Comparison of ENCODE assay signal across 9 cellular contexts in genomic region chr17:75875940-75876189, GRCh38. TPM values are rescaled to one million over a fixed set of nuclear protein-coding genes. Genes with fewer than 3 reads are reported as not detected.
DNase-seq lines count a peak whose midpoint lies in the region; ATAC-seq, FAIRE-seq and TF ChIP-seq lines count a peak whose summit lies in the region.
"Had no signal": no experiment of that assay in that cellular context is flagged by ENCODE, and none has a peak within 500 bp of the region (broad histone marks: within the 10 kb centered on the region; RNA-seq: fewer than 3 reads in every experiment).

No MANE protein-coding gene starts in this region.

- peaks cover 20 to 31% (median 23%) of the 10 kb centered on the region in 3 donors for H3K4me1 Mint-ChIP-seq in naive B cell

- H3K4me3 ChIP-seq in A549 (peak overlapping the region; percentile 85), body of pancreas (no peak overlapping the region)
- H3K4me3 ChIP-seq: neural progenitor cell had no signal

- H3K9me3 ChIP-seq in A549 (no peaks in the 10 kb centered on the region), KOPT-K1 (ENCODE audit: insufficient read depth, low read length, poor library complexity, severe bottlenecking) (no peaks in the 10 kb centered on the region), body of pancreas (no peaks in the 10 kb centered on the region)

- H3K36me3 Mint-ChIP-seq in naive B cell, result no peaks in the 10 kb centered on the region
- H3K36me3 Mint-ChIP-seq: neural progenitor cell had no signal

- H3K4me3 Mint-ChIP-seq in naive B cell, result peak overlapping the region; percentile 76 to 92 (median 86)
- H3K4me3 Mint-ChIP-seq: neural progenitor cell had no signal

- WGBS in A549 (ENCODE audit: missing lambda C conversion rate), result 27% methylated on average over 5 of the region's 5 CpGs
- WGBS in body of pancreas, 2 donors, result no CpG with 5 or more reads among the region's 5 CpGs

- TF ChIP-seq POLR2A in A549 (IDR thresholded peaks at IDR 0.05; ENCODE audit: low read length) (no peak; the same call in 1 of the 2 replicates), body of pancreas (IDR thresholded peaks at IDR 0.05) (no peak)

- CTCF ChIA-PET in A549 (lab: Yijun Ruan, JAX), result interaction anchor here (0.8 to 22.8 kb wide), 17 partner anchors 9 to 196 kb away, joined by 3 to 513 read pairs (median 5); partner anchors contain the start of genes GALK1, MRPL38, TRIM65 and WBP2

- TF ChIP-seq EP300 in A549 (IDR thresholded peaks at IDR 0.05), result no peak

- peaks cover 43% of the 10 kb centered on the region for H3K4me1 ChIP-seq in A549
- peaks cover 51% of the 10 kb centered on the region for H3K4me1 ChIP-seq in body of pancreas

- peak; percentile 2 to 4; a peak in 4 of 6 replicates for ATAC-seq in A549
- ATAC-seq in body of pancreas, result no peak
- no peak for ATAC-seq in naive B cell (ENCODE audit: low read depth in 2 of 2)
- ATAC-seq in HG03571 (IDR thresholded peaks at IDR 0.05; ENCODE audit: unreplicated experiment), result no peak
- no peak for ATAC-seq in GM21786 (IDR thresholded peaks at IDR 0.05; ENCODE audit: unreplicated experiment)

- POLR2A ChIA-PET in A549 (lab: Yijun Ruan, JAX), result interaction anchor here (0.6 to 4.9 kb wide), 5 partner anchors 20 to 104 kb away, joined by 5 to 52 read pairs (median 27); partner anchors contain the start of genes ACOX1, TEN1, TRIM65 and WBP2

- H3K36me3 ChIP-seq in KOPT-K1 (ENCODE audit: insufficient read depth, low read length) (no peaks in the 10 kb centered on the region), body of pancreas (replicated peaks in 1 of 2; ENCODE audit: insufficient read depth in 1 of 2, low read depth in 2 of 2) (no peaks in the 10 kb centered on the region)
- H3K36me3 ChIP-seq: neural progenitor cell had no signal

- H3K27me3 Mint-ChIP-seq in naive B cell, result peaks cover 0 to 31% (median 10%) of the 10 kb centered on the region in 3 donors

- no peaks in the 10 kb centered on the region for H3K9me3 Mint-ChIP-seq in naive B cell
- H3K9me3 Mint-ChIP-seq: neural progenitor cell had no signal

- TF ChIP-seq CTCF in A549 (IDR thresholded peaks at IDR 0.05), result no peak
- TF ChIP-seq CTCF in body of pancreas (IDR thresholded peaks at IDR 0.05), result no peak

- H3K27ac ChIP-seq in A549 (peak overlapping the region; percentile 92 to 94), KOPT-K1 (ENCODE audit: low read depth, low read length, poor library complexity, severe bottlenecking) (peak overlapping the region; percentile 75), body of pancreas (peak overlapping the region; percentile 93 to 99 (median 93))
- H3K27ac ChIP-seq: neural progenitor cell had no signal

- DNase-seq in A549 (ENCODE audit: low read depth in 1 of 2, low spot score in 1 of 2) (no peak), body of pancreas (peak in 1 of 4 donors; percentile 67), naive B cell (no peak), kidney tubule cell (ENCODE audit: low spot score) (no peak), NCI-H748 (lab: John Stamatoyannopoulos, UW; ENCODE audit: unreplicated experiment) (no peak)

- H3K4me2 ChIP-seq in A549, result peak overlapping the region; percentile 93
- H3K4me2 ChIP-seq: neural progenitor cell had no signal

- FAIRE-seq in A549 (lab: Jason Lieb, UNC), result no peak

- H3K27ac Mint-ChIP-seq in naive B cell, result peak overlapping the region in 3 of 6 donors; percentile 57 to 97 (median 63)
- H3K27ac Mint-ChIP-seq: neural progenitor cell had no signal

- intact Hi-C loops in body of pancreas (cut with DNase I), result no loop called here

- H3K27me3 ChIP-seq in body of pancreas, result no peaks in the 10 kb centered on the region

- no peak for TF ChIP-seq RAD21 in A549 (conservative IDR thresholded peaks at IDR 0.05 in 1 of 2, IDR thresholded peaks at IDR 0.05 in 1 of 2)

TF ChIP-seq in A549, 52 proteins besides CTCF, POLR2A, EP300 and RAD21 (continues in another document):
- TF ChIP-seq ZNF302 (CRISPR knock-in tag; IDR thresholded peaks at IDR 0.05) (no peak), TFCP2L1 (CRISPR knock-in tag; IDR thresholded peaks at IDR 0.05) (no peak), HOXB5 (CRISPR knock-in tag; IDR thresholded peaks at IDR 0.05) (no peak), RARB (CRISPR knock-in tag; IDR thresholded peaks at IDR 0.05) (no peak), SREBF2 (IDR thresholded peaks at IDR 0.05) (no peak), KDM5A (IDR thresholded peaks at IDR 0.05) (no peak), HOXA7 (CRISPR knock-in tag; IDR thresholded peaks at IDR 0.05) (no peak), ESRRA (IDR thresholded peaks at IDR 0.05; ENCODE audit: borderline replicate concordance, low read length) (no peak), CBX2 (IDR thresholded peaks at IDR 0.05; ENCODE audit: borderline replicate concordance, low read depth) (no peak), ZC3H11A (IDR thresholded peaks at IDR 0.05) (no peak), MYC (IDR thresholded peaks at IDR 0.05; ENCODE audit: borderline replicate concordance, low read length) (no peak)
- TF ChIP-seq, protein P1, sequence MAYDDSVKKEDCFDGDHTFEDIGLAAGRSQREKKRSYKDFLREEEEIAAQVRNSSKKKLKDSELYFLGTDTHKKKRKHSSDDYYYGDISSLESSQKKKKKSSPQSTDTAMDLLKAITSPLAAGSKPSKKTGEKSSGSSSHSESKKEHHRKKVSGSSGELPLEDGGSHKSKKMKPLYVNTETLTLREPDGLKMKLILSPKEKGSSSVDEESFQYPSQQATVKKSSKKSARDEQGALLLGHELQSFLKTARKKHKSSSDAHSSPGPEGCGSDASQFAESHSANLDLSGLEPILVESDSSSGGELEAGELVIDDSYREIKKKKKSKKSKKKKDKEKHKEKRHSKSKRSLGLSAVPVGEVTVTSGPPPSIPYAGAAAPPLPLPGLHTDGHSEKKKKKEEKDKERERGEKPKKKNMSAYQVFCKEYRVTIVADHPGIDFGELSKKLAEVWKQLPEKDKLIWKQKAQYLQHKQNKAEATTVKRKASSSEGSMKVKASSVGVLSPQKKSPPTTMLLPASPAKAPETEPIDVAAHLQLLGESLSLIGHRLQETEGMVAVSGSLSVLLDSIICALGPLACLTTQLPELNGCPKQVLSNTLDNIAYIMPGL (CRISPR knock-in tag; IDR thresholded peaks at IDR 0.05; ENCODE audit: borderline replicate concordance), result no peak
- TF ChIP-seq, protein P2, sequence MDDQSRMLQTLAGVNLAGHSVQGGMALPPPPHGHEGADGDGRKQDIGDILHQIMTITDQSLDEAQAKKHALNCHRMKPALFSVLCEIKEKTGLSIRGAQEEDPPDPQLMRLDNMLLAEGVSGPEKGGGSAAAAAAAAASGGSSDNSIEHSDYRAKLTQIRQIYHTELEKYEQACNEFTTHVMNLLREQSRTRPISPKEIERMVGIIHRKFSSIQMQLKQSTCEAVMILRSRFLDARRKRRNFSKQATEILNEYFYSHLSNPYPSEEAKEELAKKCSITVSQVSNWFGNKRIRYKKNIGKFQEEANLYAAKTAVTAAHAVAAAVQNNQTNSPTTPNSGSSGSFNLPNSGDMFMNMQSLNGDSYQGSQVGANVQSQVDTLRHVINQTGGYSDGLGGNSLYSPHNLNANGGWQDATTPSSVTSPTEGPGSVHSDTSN (IDR thresholded peaks at IDR 0.05), result 0 out of 2 replicates have a peak, but pooled peaks have one; percentile 56

RNA-seq across cellular contexts. Expression of gene TRIM47, which starts 2.5 kb away (rescaled TPM):
- 19.6 and 26.7 TPM in 2 replicates for polyA plus RNA-seq in A549 (2011; rRNA removed)
- polyA plus RNA-seq in A549 (2012; cell fraction: cytosol; rRNA removed), result 50.0 and 67.2 TPM in 2 replicates
- polyA plus RNA-seq in A549 (2012; cell fraction: nucleus; rRNA removed), result 162 and 183 TPM in 2 replicates
- polyA plus RNA-seq in A549 (2017; fragmentation: RNase III; extraction: RNeasy Plus Mini Kit Qiagen cat#74134 plus additional on column Dnase treatment), result 45.3 to 54.7 TPM (median 46.6 TPM) in 3 replicates
- polyA minus RNA-seq in A549 (2011; rRNA and poly(A)+ RNA removed), result 31.2 and 34.8 TPM in 2 replicates
- total RNA-seq in body of pancreas, result 10 to 100 TPM; 39.6 to 41.8 TPM
- 1 to 10 TPM in 3 of 6 donors, under 1 TPM in 2, not detected in 1; 0.97 to 2.2 (median 1.7) TPM for polyA plus RNA-seq in naive B cell (ENCODE audit: low read depth in 6 of 6)

RNA-seq across cellular contexts. Expression of gene WBP2, which starts 20.7 kb away (rescaled TPM):
- polyA plus RNA-seq in A549 (2011; rRNA removed) (35.6 and 39.7 TPM in 2 replicates), A549 (2017; fragmentation: RNase III; extraction: RNeasy Plus Mini Kit Qiagen cat#74134 plus additional on column Dnase treatment) (111 to 131 TPM (median 116 TPM) in 3 replicates), naive B cell (ENCODE audit: low read depth in 6 of 6) (100 to 1,000 TPM in 2 of 6 donors, 10 to 100 TPM in 4; 73.4 to 134 (median 87.6) TPM)
- polyA plus RNA-seq in A549 (2012; cell fraction: cytosol; rRNA removed), result 26.6 and 35.4 TPM in 2 replicates
- polyA plus RNA-seq in A549 (2012; cell fraction: nucleus; rRNA removed), result 60.1 and 71.4 TPM in 2 replicates
- 31.8 and 40.3 TPM in 2 replicates for polyA minus RNA-seq in A549 (2011; rRNA and poly(A)+ RNA removed)
- 10 to 100 TPM; 44.2 to 49.5 TPM for total RNA-seq in body of pancreas

RNA-seq across cellular contexts. Expression of gene TRIM65, which starts 20.9 kb away (rescaled TPM):
- polyA plus RNA-seq in A549 (2011; rRNA removed), result 13.5 and 17.4 TPM in 2 replicates
- 17.8 and 28.0 TPM in 2 replicates for polyA plus RNA-seq in A549 (2012; cell fraction: cytosol; rRNA removed)
- 46.1 and 47.2 TPM in 2 replicates for polyA plus RNA-seq in A549 (2012; cell fraction: nucleus; rRNA removed)
- polyA plus RNA-seq in A549 (2017; fragmentation: RNase III; extraction: RNeasy Plus Mini Kit Qiagen cat#74134 plus additional on column Dnase treatment), result 26.2 to 30.2 TPM (median 30.1 TPM) in 3 replicates
- 12.7 and 16.0 TPM in 2 replicates for polyA minus RNA-seq in A549 (2011; rRNA and poly(A)+ RNA removed)
- total RNA-seq in body of pancreas, result 10 to 100 TPM; 12.5 to 21.0 TPM
- 10 to 100 TPM; 15.4 to 33.0 (median 23.4) TPM for polyA plus RNA-seq in naive B cell (ENCODE audit: low read depth in 6 of 6)

RNA-seq across cellular contexts. Expression of gene MRPL38, which starts 28.8 kb away (rescaled TPM):
- polyA plus RNA-seq in A549 (2011; rRNA removed) (43.4 and 53.5 TPM in 2 replicates), A549 (2017; fragmentation: RNase III; extraction: RNeasy Plus Mini Kit Qiagen cat#74134 plus additional on column Dnase treatment) (102 to 105 TPM (median 104 TPM) in 3 replicates), naive B cell (ENCODE audit: low read depth in 6 of 6) (10 to 100 TPM; 47.3 to 68.8 (median 59.7) TPM)
- polyA plus RNA-seq in A549 (2012; cell fraction: cytosol; rRNA removed), result 126 and 151 TPM in 2 replicates
- polyA plus RNA-seq in A549 (2012; cell fraction: nucleus; rRNA removed), result 315 and 362 TPM in 2 replicates
- 63.6 and 110 TPM in 2 replicates for polyA minus RNA-seq in A549 (2011; rRNA and poly(A)+ RNA removed)
- total RNA-seq in body of pancreas, result 10 to 100 TPM; 47.7 to 77.8 TPM

RNA-seq across cellular contexts. Expression of gene UNC13D, which starts 31.7 kb away (rescaled TPM):
- polyA plus RNA-seq in A549 (2011; rRNA removed) (0.97 and 1.6 TPM in 2 replicates), A549 (2017; fragmentation: RNase III; extraction: RNeasy Plus Mini Kit Qiagen cat#74134 plus additional on column Dnase treatment) (3.5 to 4.5 TPM (median 4.3 TPM) in 3 replicates), naive B cell (ENCODE audit: low read depth in 6 of 6) (10 to 100 TPM; 11.5 to 31.5 (median 20.5) TPM)
- polyA plus RNA-seq in A549 (2012; cell fraction: cytosol; rRNA removed), result 1.3 and 2.0 TPM in 2 replicates
- polyA plus RNA-seq in A549 (2012; cell fraction: nucleus; rRNA removed), result 6.1 and 10.5 TPM in 2 replicates
- polyA minus RNA-seq in A549 (2011; rRNA and poly(A)+ RNA removed), result 1.7 and 3.3 TPM in 2 replicates
- total RNA-seq in body of pancreas, result 10 to 100 TPM in 1 of 2 donors, 1 to 10 TPM in 1; 8.6 to 21.8 TPM

Comparison
In these comparisons a context has a peak if more than half of its experiments do, and no peak if none do; other contexts are left out.
1. ATAC-seq: peak in A549 (2 of 2); none in body of pancreas (single experiment), naive B cell (0 of 2), HG03571 (single experiment) and GM21786 (single experiment).
2. RNA of gene TRIM47, which starts 2.5 kb away (polyA plus RNA-seq): 19.6 to 183 TPM in A549; 0.97 to 2.2 TPM in naive B cell; every median in the first group is over 4 times any median in the second.
3. Peak in every context shown above with its lines, with median percentiles within 50 percentile points of each other: H3K27ac ChIP-seq.